ENCODE assay signal across 1 cellular context in the genomic region with DNA sequence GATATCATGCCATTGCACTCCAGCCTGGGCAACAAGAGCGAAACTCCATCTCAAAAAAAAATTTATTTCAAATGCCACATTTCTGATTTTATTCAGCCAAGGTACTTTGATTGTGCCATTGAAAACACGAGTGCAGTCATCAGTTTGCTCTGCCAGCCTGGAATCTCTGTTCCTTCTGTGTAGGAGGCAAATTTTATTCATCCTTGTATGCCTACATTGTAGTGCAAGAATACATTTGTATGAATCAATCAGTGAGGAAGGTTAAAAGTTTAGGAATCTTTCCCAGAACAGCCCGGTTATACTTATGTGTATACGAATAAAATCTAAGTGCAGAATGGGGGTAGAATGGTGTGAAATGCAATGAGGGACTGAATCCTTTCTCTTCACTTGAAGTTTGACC.
TF ChIP-seq lines count a peak whose summit lies in the region.

No MANE protein-coding gene starts in this region.

TF ChIP-seq in GM23338, 12 proteins besides CTCF, POLR2A, EP300 and RAD21 (continued from another document):
- TF ChIP-seq ZNF114 (CRISPR knock-in tag; IDR thresholded peaks at IDR 0.05) (no peak), NANOG (IDR thresholded peaks at IDR 0.05; ENCODE audit: borderline replicate concordance) (no peak), POLR2AphosphoS5 (IDR thresholded peaks at IDR 0.05; ENCODE audit: low read depth) (no peak), ZNF331 (CRISPR knock-in tag; IDR thresholded peaks at IDR 0.05; ENCODE audit: low read depth) (no peak)
- TF ChIP-seq, protein P1, sequence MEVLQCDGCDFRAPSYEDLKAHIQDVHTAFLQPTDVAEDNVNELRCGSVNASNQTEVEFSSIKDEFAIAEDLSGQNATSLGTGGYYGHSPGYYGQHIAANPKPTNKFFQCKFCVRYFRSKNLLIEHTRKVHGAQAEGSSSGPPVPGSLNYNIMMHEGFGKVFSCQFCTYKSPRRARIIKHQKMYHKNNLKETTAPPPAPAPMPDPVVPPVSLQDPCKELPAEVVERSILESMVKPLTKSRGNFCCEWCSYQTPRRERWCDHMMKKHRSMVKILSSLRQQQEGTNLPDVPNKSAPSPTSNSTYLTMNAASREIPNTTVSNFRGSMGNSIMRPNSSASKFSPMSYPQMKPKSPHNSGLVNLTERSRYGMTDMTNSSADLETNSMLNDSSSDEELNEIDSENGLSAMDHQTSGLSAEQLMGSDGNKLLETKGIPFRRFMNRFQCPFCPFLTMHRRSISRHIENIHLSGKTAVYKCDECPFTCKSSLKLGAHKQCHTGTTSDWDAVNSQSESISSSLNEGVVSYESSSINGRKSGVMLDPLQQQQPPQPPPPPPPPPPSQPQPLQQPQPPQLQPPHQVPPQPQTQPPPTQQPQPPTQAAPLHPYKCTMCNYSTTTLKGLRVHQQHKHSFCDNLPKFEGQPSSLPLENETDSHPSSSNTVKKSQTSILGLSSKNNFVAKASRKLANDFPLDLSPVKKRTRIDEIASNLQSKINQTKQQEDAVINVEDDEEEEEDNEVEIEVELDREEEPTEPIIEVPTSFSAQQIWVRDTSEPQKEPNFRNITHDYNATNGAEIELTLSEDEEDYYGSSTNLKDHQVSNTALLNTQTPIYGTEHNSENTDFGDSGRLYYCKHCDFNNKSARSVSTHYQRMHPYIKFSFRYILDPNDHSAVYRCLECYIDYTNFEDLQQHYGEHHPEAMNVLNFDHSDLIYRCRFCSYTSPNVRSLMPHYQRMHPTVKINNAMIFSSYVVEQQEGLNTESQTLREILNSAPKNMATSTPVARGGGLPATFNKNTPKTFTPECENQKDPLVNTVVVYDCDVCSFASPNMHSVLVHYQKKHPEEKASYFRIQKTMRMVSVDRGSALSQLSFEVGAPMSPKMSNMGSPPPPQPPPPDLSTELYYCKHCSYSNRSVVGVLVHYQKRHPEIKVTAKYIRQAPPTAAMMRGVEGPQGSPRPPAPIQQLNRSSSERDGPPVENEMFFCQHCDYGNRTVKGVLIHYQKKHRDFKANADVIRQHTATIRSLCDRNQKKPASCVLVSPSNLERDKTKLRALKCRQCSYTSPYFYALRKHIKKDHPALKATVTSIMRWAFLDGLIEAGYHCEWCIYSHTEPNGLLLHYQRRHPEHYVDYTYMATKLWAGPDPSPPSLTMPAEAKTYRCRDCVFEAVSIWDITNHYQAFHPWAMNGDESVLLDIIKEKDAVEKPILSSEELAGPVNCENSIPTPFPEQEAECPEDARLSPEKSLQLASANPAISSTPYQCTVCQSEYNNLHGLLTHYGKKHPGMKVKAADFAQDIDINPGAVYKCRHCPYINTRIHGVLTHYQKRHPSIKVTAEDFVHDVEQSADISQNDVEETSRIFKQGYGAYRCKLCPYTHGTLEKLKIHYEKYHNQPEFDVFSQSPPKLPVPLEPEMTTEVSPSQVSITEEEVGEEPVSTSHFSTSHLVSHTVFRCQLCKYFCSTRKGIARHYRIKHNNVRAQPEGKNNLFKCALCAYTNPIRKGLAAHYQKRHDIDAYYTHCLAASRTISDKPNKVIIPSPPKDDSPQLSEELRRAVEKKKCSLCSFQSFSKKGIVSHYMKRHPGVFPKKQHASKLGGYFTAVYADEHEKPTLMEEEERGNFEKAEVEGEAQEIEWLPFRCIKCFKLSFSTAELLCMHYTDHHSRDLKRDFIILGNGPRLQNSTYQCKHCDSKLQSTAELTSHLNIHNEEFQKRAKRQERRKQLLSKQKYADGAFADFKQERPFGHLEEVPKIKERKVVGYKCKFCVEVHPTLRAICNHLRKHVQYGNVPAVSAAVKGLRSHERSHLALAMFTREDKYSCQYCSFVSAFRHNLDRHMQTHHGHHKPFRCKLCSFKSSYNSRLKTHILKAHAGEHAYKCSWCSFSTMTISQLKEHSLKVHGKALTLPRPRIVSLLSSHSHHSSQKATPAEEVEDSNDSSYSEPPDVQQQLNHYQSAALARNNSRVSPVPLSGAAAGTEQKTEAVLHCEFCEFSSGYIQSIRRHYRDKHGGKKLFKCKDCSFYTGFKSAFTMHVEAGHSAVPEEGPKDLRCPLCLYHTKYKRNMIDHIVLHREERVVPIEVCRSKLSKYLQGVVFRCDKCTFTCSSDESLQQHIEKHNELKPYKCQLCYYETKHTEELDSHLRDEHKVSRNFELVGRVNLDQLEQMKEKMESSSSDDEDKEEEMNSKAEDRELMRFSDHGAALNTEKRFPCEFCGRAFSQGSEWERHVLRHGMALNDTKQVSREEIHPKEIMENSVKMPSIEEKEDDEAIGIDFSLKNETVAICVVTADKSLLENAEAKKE (CRISPR knock-in tag; IDR thresholded peaks at IDR 0.05) = no peak
